15 cellular contexts compared by ENCODE assay signal in genomic region chr2:149164296-149164695, GRCh38.
"Had no signal": no experiment of that assay in that cellular context is flagged by ENCODE, and none has a peak within 500 bp of the region (broad histone marks: within the 10 kb centered on the region; RNA-seq: fewer than 3 reads in every experiment).

No MANE protein-coding gene starts in this region.

- ATAC-seq: left colon, T-cell had no signal

- DNase-seq: activated CD4-positive, CD25-positive, alpha-beta regulatory T cell treated with anti-CD3 and anti-CD28 coated beads, Interleukin-2, amount 50 U/mL, for 72 hours; activated naive CD4-positive, alpha-beta T cell treated with anti-CD3 and anti-CD28 coated beads, Interleukin-2, amount 50 U/mL, for 16 hours; left colon; naive B cell; ovary; sigmoid colon; spleen; stimulated activated CD4-positive, alpha-beta T cell treated with anti-CD3 and anti-CD28 coated beads, Interleukin-1b, Interleukin-23, amount 100 ng/mL, for 48 hours; stomach; T-cell; T1000 had no signal

- H3K9ac ChIP-seq: neural progenitor cell had no signal

- H2AFZ ChIP-seq: neural progenitor cell had no signal

- H3K4me2 ChIP-seq: neural progenitor cell had no signal

- H3K4me3 ChIP-seq: esophagus muscularis mucosa, lung, neural progenitor cell, ovary, sigmoid colon, spleen, stomach, thoracic aorta had no signal

- H3K27ac ChIP-seq: esophagus muscularis mucosa, neural progenitor cell, ovary, sigmoid colon, spleen, stomach, thoracic aorta had no signal

- H3K9me3 ChIP-seq: ovary, thoracic aorta had no signal

- H3K27me3 ChIP-seq: esophagus muscularis mucosa, neural progenitor cell, ovary, sigmoid colon, stomach had no signal

- H3K4me1 ChIP-seq: esophagus muscularis mucosa, neural progenitor cell, sigmoid colon had no signal

- H3K36me3 ChIP-seq: esophagus muscularis mucosa, neural progenitor cell, ovary, sigmoid colon, spleen, stomach, thoracic aorta had no signal
